In the genomic region with DNA sequence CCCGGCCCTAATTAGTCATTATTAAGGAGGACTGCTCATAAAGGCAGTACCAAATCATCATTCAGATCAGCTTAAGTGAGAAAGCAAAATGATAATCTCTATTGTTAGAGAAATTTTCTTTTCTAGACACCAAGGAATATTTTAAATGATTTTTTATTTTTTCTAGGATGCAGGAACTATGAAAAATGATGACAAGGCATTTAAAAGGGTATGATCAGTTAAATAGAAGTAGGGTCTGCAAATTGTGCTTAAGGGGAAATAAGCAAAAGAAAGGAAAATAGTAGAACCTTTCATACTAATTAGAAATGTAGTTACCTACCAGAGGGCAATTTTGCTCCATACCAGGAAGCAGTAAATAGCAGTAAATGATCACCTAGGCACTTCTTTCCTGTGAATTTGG, we compare ENCODE assay signal across 2 cellular contexts.
A peak's percentile ranks its signal among the peaks of the same experiment; 100 is the strongest.
TF ChIP-seq lines count a peak whose summit lies in the region.

No MANE protein-coding gene starts in this region.

TF ChIP-seq in A549, 52 proteins besides CTCF, POLR2A, EP300 and RAD21:
- TF ChIP-seq MAFK (IDR thresholded peaks at IDR 0.05; ENCODE audit: partially characterized antibody) (peak; percentile 85), EHMT2 (IDR thresholded peaks at IDR 0.05; ENCODE audit: low read depth) (no peak)

TF ChIP-seq in K562, 482 proteins besides CTCF, POLR2A, EP300 and RAD21 (continues in another document):
- TF ChIP-seq ZZZ3 (IDR thresholded peaks at IDR 0.05) (no peak), RAD51 (IDR thresholded peaks at IDR 0.05; ENCODE audit: borderline replicate concordance, low read depth) (no peak), OTX1 (CRISPR knock-in tag; IDR thresholded peaks at IDR 0.05) (no peak), ZNF407 (IDR thresholded peaks at IDR 0.05; ENCODE audit: low read depth) (no peak), ZNF316 (IDR thresholded peaks at IDR 0.05) (peak; percentile 96), DLX4 (CRISPR knock-in tag; IDR thresholded peaks at IDR 0.05) (no peak), ZNF12 (CRISPR knock-in tag; IDR thresholded peaks at IDR 0.05) (no peak), CHAMP1 (IDR thresholded peaks at IDR 0.05) (no peak), XRCC4 (IDR thresholded peaks at IDR 0.05; ENCODE audit: extremely low read depth, insufficient read depth, insufficient read length) (no peak), THAP7 (CRISPR knock-in tag; IDR thresholded peaks at IDR 0.05) (no peak), YY1 (IDR thresholded peaks at IDR 0.05; ENCODE audit: borderline replicate concordance in 1 of 3, control insufficient read depth in 1 of 3, extremely low read depth in 1 of 3, insufficient read depth in 3 of 3, insufficient read length in 1 of 3, insufficient replicate concordance in 2 of 3, low read depth in 1 of 3, low read length in 2 of 3) (no peak), SMAD2 (IDR thresholded peaks at IDR 0.05; ENCODE audit: low read depth, low read length) (no peak), NFXL1 (CRISPR knock-in tag; IDR thresholded peaks at IDR 0.05) (no peak), HMGN3 (IDR thresholded peaks at IDR 0.05; ENCODE audit: borderline replicate concordance, extremely low read depth, insufficient read length, low read depth, low read length) (no peak), GATA2 (CRISPR knock-in tag; IDR thresholded peaks at IDR 0.05) (no peak), PRDM10 (IDR thresholded peaks at IDR 0.05; ENCODE audit: partially characterized antibody) (no peak), ELF2 (CRISPR knock-in tag; IDR thresholded peaks at IDR 0.05) (no peak), TEAD1 (CRISPR knock-in tag; IDR thresholded peaks at IDR 0.05) (no peak), ZNF583 (CRISPR knock-in tag; IDR thresholded peaks at IDR 0.05) (no peak), RB1 (IDR thresholded peaks at IDR 0.05; ENCODE audit: low read depth) (no peak), ZNF197 (CRISPR knock-in tag; IDR thresholded peaks at IDR 0.05; ENCODE audit: low read depth) (no peak), MAFK (IDR thresholded peaks at IDR 0.05; ENCODE audit: low read length) (peak; percentile 93)
- TF ChIP-seq, protein P1, sequence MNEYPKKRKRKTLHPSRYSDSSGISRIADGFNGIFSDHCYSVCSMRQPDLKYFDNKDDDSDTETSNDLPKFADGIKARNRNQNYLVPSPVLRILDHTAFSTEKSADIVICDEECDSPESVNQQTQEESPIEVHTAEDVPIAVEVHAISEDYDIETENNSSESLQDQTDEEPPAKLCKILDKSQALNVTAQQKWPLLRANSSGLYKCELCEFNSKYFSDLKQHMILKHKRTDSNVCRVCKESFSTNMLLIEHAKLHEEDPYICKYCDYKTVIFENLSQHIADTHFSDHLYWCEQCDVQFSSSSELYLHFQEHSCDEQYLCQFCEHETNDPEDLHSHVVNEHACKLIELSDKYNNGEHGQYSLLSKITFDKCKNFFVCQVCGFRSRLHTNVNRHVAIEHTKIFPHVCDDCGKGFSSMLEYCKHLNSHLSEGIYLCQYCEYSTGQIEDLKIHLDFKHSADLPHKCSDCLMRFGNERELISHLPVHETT (CRISPR knock-in tag; conservative IDR thresholded peaks at IDR 0.05 in 1 of 2, IDR thresholded peaks at IDR 0.05 in 1 of 2), result no peak
- TF ChIP-seq, protein P2, sequence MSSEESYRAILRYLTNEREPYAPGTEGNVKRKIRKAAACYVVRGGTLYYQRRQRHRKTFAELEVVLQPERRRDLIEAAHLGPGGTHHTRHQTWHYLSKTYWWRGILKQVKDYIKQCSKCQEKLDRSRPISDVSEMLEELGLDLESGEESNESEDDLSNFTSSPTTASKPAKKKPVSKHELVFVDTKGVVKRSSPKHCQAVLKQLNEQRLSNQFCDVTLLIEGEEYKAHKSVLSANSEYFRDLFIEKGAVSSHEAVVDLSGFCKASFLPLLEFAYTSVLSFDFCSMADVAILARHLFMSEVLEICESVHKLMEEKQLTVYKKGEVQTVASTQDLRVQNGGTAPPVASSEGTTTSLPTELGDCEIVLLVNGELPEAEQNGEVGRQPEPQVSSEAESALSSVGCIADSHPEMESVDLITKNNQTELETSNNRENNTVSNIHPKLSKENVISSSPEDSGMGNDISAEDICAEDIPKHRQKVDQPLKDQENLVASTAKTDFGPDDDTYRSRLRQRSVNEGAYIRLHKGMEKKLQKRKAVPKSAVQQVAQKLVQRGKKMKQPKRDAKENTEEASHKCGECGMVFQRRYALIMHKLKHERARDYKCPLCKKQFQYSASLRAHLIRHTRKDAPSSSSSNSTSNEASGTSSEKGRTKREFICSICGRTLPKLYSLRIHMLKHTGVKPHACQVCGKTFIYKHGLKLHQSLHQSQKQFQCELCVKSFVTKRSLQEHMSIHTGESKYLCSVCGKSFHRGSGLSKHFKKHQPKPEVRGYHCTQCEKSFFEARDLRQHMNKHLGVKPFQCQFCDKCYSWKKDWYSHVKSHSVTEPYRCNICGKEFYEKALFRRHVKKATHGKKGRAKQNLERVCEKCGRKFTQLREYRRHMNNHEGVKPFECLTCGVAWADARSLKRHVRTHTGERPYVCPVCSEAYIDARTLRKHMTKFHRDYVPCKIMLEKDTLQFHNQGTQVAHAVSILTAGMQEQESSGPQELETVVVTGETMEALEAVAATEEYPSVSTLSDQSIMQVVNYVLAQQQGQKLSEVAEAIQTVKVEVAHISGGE (CRISPR knock-in tag; IDR thresholded peaks at IDR 0.05), result no peak
- TF ChIP-seq, protein P3, sequence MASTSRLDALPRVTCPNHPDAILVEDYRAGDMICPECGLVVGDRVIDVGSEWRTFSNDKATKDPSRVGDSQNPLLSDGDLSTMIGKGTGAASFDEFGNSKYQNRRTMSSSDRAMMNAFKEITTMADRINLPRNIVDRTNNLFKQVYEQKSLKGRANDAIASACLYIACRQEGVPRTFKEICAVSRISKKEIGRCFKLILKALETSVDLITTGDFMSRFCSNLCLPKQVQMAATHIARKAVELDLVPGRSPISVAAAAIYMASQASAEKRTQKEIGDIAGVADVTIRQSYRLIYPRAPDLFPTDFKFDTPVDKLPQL (IDR thresholded peaks at IDR 0.05; ENCODE audit: extremely low read depth, insufficient read length), result no peak
- TF ChIP-seq, protein P4, sequence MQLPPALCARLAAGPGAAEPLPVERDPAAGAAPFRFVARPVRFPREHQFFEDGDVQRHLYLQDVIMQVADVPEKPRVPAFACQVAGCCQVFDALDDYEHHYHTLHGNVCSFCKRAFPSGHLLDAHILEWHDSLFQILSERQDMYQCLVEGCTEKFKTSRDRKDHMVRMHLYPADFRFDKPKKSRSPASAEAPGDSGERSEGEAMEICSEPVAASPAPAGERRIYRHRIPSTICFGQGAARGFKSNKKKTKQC (CRISPR knock-in tag; IDR thresholded peaks at IDR 0.05), result no peak
